26 cellular contexts compared by ENCODE assay signal in genomic region chr2:207919164-207919919, GRCh38.
DNase-seq lines count a peak whose midpoint lies in the region; ATAC-seq, FAIRE-seq and TF ChIP-seq lines count a peak whose summit lies in the region.
"Had no signal": no experiment of that assay in that cellular context is flagged by ENCODE, and none has a peak within 500 bp of the region (broad histone marks: within the 10 kb centered on the region; RNA-seq: fewer than 3 reads in every experiment).

No MANE protein-coding gene starts in this region.

- no peak overlapping the region for H2BK15ac ChIP-seq in neuronal stem cell (ENCODE audit: low read length)

- TF ChIP-seq CTCF in HepG2 (CRISPR knock-in tag; IDR thresholded peaks at IDR 0.05) (no peak), right lobe of liver (IDR thresholded peaks at IDR 0.05) (no peak), hepatocyte (IDR thresholded peaks at IDR 0.05; ENCODE audit: poor library complexity) (no peak)

- no peak for DNase-seq in HepG2 (ENCODE audit: low spot score)
- DNase-seq in right lobe of liver: no peak
- peak; percentile 12 for DNase-seq in hepatocyte (ENCODE audit: low spot score)
- DNase-seq in neuronal stem cell (ENCODE audit: low spot score): no peak
- no peak for DNase-seq in iPS-NIHi11 (ENCODE audit: low spot score)
- no peak for DNase-seq in amygdala (lab: John Stamatoyannopoulos, UW)
- DNase-seq: C1 segment of cervical spinal cord; CD4-positive, alpha-beta memory T cell; COR-L47; DMS53; GOT3; HCEC 1CT; Kasumi-1; NCI-H1092 treated with DMSO at 0.1 percent for 48 hours; NCI-H1436; NCI-H187; NCI-H2081 treated with DMSO at 0.1 percent for 48 hours; NCI-H2171 treated with DMSO at 0.1 percent for 48 hours; NCI-H446; NCI-H524 treated with DMSO at 0.1 percent for 48 hours; NCI-H774; SJCRH30 had no signal

- no TSS peak for BruUV-seq in HepG2 (replicated peaks; lab: Mats Ljungman, UMichigan)

- H3K23ac ChIP-seq in neuronal stem cell (ENCODE audit: low read depth, low read length, poor library complexity): no peak overlapping the region

- no peak overlapping the region for H4K91ac ChIP-seq in neuronal stem cell (ENCODE audit: low read depth, low read length, poor library complexity)

- H3K9me2 ChIP-seq in hepatocyte (replicated peaks; ENCODE audit: insufficient read depth): no peaks in the 10 kb centered on the region

- H3K14ac ChIP-seq in neuronal stem cell (ENCODE audit: low read length): no peak overlapping the region

- H3K79me2 ChIP-seq in HepG2 (ENCODE audit: insufficient read depth, low read length): no peaks in the 10 kb centered on the region
- no peaks in the 10 kb centered on the region for H3K79me2 ChIP-seq in hepatocyte

- peaks cover 11% of the 10 kb centered on the region; the same call in 1 of the 2 replicates for H3K4me1 ChIP-seq in HepG2 (ENCODE audit: insufficient read depth, low read length)
- no peaks in the 10 kb centered on the region for H3K4me1 ChIP-seq in right lobe of liver
- no peaks in the 10 kb centered on the region for H3K4me1 ChIP-seq in hepatocyte (ENCODE audit: insufficient read depth)
- H3K4me1 ChIP-seq in neuronal stem cell (ENCODE audit: control insufficient read depth in 2 of 2, insufficient read depth in 1 of 2, low read depth in 1 of 2, low read length in 2 of 2): peaks cover 1 to 6% of the 10 kb centered on the region in 2 donors
- H3K4me1 ChIP-seq: SJCRH30 had no signal

- ATAC-seq in HepG2 (no peak), right lobe of liver (no peak), GM21576 (IDR thresholded peaks at IDR 0.05; ENCODE audit: unreplicated experiment) (no peak)
- ATAC-seq: SK-N-SH treated with all-trans-retinoic acid at 6 μM for 48 hours had no signal

- WGBS in HepG2 (ENCODE audit: low lambda C conversion rate): 90% methylated on average over 8 of the region's 8 CpGs
- 90% methylated on average over 8 of the region's 8 CpGs for WGBS in right lobe of liver (ENCODE audit: insufficient coverage, low coverage, low lambda C conversion rate, missing lambda C conversion rate)
- WGBS in hepatocyte (ENCODE audit: low lambda C conversion rate, missing lambda C conversion rate): 90% methylated on average over 8 of the region's 8 CpGs
- WGBS in neuronal stem cell (ENCODE audit: extremely low coverage in 2 of 2, insufficient read length in 2 of 2, insufficient replicate concordance in 1 of 2), 2 donors: no CpG with 5 or more reads among the region's 8 CpGs

- TF ChIP-seq POLR2A in HepG2 (IDR thresholded peaks at IDR 0.05; ENCODE audit: insufficient read depth in 1 of 2, low read depth in 2 of 2, low read length in 2 of 2) (no peak), right lobe of liver (IDR thresholded peaks at IDR 0.05) (no peak)

- intact Hi-C loops in HepG2 (cut with micrococcal nuclease; ENCODE audit: unreplicated experiment): no loop called here
- intact Hi-C loops in right lobe of liver (cut with DNase I): no loop called here

- no peak overlapping the region for H2BK120ac ChIP-seq in neuronal stem cell (ENCODE audit: low read depth, low read length)

- FAIRE-seq in HepG2 (lab: Jason Lieb, UNC): peak; percentile 28
- FAIRE-seq: GM18507 had no signal

- H3K4me2 ChIP-seq in HepG2 (ENCODE audit: low read depth, low read length) (no peak overlapping the region), hepatocyte (no peak overlapping the region), neuronal stem cell (ENCODE audit: insufficient read depth, low read length, poor library complexity, severe bottlenecking) (no peak overlapping the region)

- H3K4me3 ChIP-seq in HepG2 (replicated peaks in 1 of 3; ENCODE audit: insufficient read depth in 1 of 3, low read depth in 2 of 3, low read length in 3 of 3) (no peak overlapping the region), right lobe of liver (no peak overlapping the region), hepatocyte (no peak overlapping the region), neuronal stem cell (ENCODE audit: low read length in 2 of 2) (no peak overlapping the region)
- H3K4me3 ChIP-seq: SJCRH30 had no signal

- H3K27me3 ChIP-seq in HepG2 (ENCODE audit: control insufficient read depth in 1 of 2, insufficient read depth in 2 of 2, low read length in 2 of 2) (no peaks in the 10 kb centered on the region), right lobe of liver (no peaks in the 10 kb centered on the region), hepatocyte (no peaks in the 10 kb centered on the region), neuronal stem cell (ENCODE audit: control insufficient read depth in 3 of 3, insufficient read depth in 3 of 3, low read depth in 1 of 3, low read length in 3 of 3) (no peaks in the 10 kb centered on the region)
- H3K27me3 ChIP-seq: SJCRH30 had no signal

- H4K20me1 ChIP-seq in HepG2 (ENCODE audit: insufficient read depth, low read length) (no peaks in the 10 kb centered on the region), hepatocyte (ENCODE audit: insufficient read depth, poor library complexity, severe bottlenecking) (no peaks in the 10 kb centered on the region)

- H2BK5ac ChIP-seq in neuronal stem cell (ENCODE audit: low read length): no peak overlapping the region

- peak overlapping the region; percentile 33 for H2AK5ac ChIP-seq in neuronal stem cell (ENCODE audit: low read depth, low read length)

- H3K9ac ChIP-seq in HepG2 (ENCODE audit: insufficient read depth, low read depth, low read length) (no peak overlapping the region), neuronal stem cell (ENCODE audit: low read depth, low read length, poor library complexity) (no peak overlapping the region)

- H3K27ac ChIP-seq in HepG2 (ENCODE audit: extremely low read length, insufficient read depth, low read length): no peak overlapping the region
- H3K27ac ChIP-seq in right lobe of liver: no peak overlapping the region
- H3K27ac ChIP-seq in hepatocyte: no peak overlapping the region
- no peak overlapping the region for H3K27ac ChIP-seq in neuronal stem cell (replicated peaks; ENCODE audit: low read length)
- H3K27ac ChIP-seq: HL-60, SJCRH30 had no signal

- no peak overlapping the region for H4K8ac ChIP-seq in neuronal stem cell (ENCODE audit: low read depth, low read length)

- H3K9me3 ChIP-seq in HepG2 (ENCODE audit: low read length) (no peaks in the 10 kb centered on the region), right lobe of liver (no peaks in the 10 kb centered on the region), hepatocyte (ENCODE audit: low read depth) (no peaks in the 10 kb centered on the region), neuronal stem cell (replicated peaks in 1 of 2; ENCODE audit: control insufficient read depth in 2 of 2, insufficient read depth in 1 of 2, low read depth in 1 of 2, low read length in 2 of 2) (no peaks in the 10 kb centered on the region)
- H3K9me3 ChIP-seq: SJCRH30 had no signal

- TF ChIP-seq RAD21 in HepG2 (CRISPR knock-in tag; IDR thresholded peaks at IDR 0.05): no peak

- no peak overlapping the region for H3K18ac ChIP-seq in neuronal stem cell (ENCODE audit: low read length)

- no peak for TF ChIP-seq EP300 in HepG2 (IDR thresholded peaks at IDR 0.05; ENCODE audit: low read depth in 2 of 2, low read length in 2 of 2)
- TF ChIP-seq EP300 in HepG2 (CRISPR knock-in tag; IDR thresholded peaks at IDR 0.05; ENCODE audit: borderline replicate concordance): no peak

- in situ Hi-C loops in HepG2 (cut with HindIII; ENCODE audit: extremely low pct_ligation_motif_present, low pct_unique_long_range_greater_than_20kb): no loop called here

- CTCF ChIA-PET in HepG2 (lab: Yijun Ruan, JAX; ENCODE audit: low intra/inter-chr PET ratio, low total read pairs): no interaction called here

- POLR2A ChIA-PET in HepG2 (lab: Yijun Ruan, JAX): interaction anchor here (1.0 kb wide), 2 partner anchors 16 to 127 kb away, joined by 4 to 5 read pairs; no protein-coding TSS in a partner anchor

- H2BK12ac ChIP-seq in neuronal stem cell (ENCODE audit: low read length): no peak overlapping the region

- H3K36me3 ChIP-seq in HepG2 (replicated peaks in 1 of 2; ENCODE audit: control insufficient read depth in 1 of 2, insufficient read depth in 2 of 2, low read length in 2 of 2): peaks cover 0 to 4% of the 10 kb centered on the region in 2 experiments; a peak in 2 of 5 replicates
- no peaks in the 10 kb centered on the region for H3K36me3 ChIP-seq in right lobe of liver
- no peaks in the 10 kb centered on the region for H3K36me3 ChIP-seq in hepatocyte (replicated peaks; ENCODE audit: insufficient read depth, low read depth)
- no peaks in the 10 kb centered on the region for H3K36me3 ChIP-seq in neuronal stem cell (replicated peaks in 1 of 2; ENCODE audit: control insufficient read depth in 2 of 2, insufficient read depth in 2 of 2, low read length in 2 of 2)
- H3K36me3 ChIP-seq: SJCRH30 had no signal

- no peak overlapping the region for H3K4ac ChIP-seq in neuronal stem cell (ENCODE audit: low read length)

- no peaks in the 10 kb centered on the region for H3K79me1 ChIP-seq in neuronal stem cell (ENCODE audit: low read depth, low read length)

- H2AFZ ChIP-seq in HepG2 (ENCODE audit: low read length) (no peak overlapping the region), hepatocyte (no peak overlapping the region), neuronal stem cell (ENCODE audit: low read length) (no peak overlapping the region)

TF ChIP-seq in HepG2, 621 proteins besides CTCF, POLR2A, EP300 and RAD21:
- no peak for TF ChIP-seq ZNF710 (CRISPR knock-in tag; IDR thresholded peaks at IDR 0.05; ENCODE audit: borderline replicate concordance)
- peak; percentile 76 for TF ChIP-seq ATF7 (IDR thresholded peaks at IDR 0.05)
- no peak for TF ChIP-seq ATF7 (CRISPR knock-in tag; IDR thresholded peaks at IDR 0.05)
TF ChIP-seq in HepG2: peak in this region for 1.
